In the genomic region with DNA sequence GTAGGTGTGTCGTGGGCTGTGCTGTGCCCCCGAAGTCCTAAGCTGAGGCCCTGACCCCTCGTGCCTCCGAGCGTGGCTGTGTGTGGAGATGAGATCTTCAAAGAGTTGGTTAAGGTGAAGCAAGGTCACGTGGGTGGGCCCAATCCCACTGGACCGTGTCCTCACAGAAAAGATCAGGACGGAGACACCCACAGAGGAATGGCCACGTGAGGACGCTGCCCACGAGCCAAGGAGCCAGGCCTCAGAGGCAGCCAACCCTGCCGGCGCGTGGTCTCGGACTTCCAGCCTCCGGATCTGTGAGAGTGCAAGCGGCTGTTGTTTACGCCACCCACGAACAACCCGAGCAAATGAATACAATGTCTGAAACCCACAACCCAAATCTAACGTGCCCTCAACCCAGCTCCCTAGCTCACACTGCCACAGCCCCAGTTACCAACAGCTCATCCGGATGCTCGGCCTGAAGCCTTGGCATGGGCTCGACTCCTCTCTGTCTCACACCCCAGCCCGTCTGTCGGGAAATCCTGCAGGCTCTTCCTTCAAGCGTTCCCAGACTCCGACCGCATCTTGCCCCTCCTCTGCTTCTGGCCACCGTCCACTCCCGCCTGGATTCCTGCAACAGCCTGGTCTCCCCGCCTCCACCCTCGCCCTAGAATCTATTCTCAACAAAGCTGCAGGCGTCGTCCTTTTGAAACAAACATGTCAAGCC, we compare ENCODE assay signal across 12 cellular contexts. TPM values are rescaled to one million over a fixed set of nuclear protein-coding genes. Genes with fewer than 3 reads are reported as not detected.
A peak's percentile ranks its signal among the peaks of the same experiment; 100 is the strongest.
DNase-seq lines count a peak whose midpoint lies in the region; ATAC-seq and TF ChIP-seq lines count a peak whose summit lies in the region.
"Had no signal": no experiment of that assay in that cellular context is flagged by ENCODE, and none has a peak within 500 bp of the region (broad histone marks: within the 10 kb centered on the region; RNA-seq: fewer than 3 reads in every experiment).

No MANE protein-coding gene starts in this region.

- no peak for TF ChIP-seq EP300 in tibial nerve (IDR thresholded peaks at IDR 0.05)

- ATAC-seq in GM21528 (IDR thresholded peaks at IDR 0.05; ENCODE audit: low FRiP score, unreplicated experiment): no peak

- H3K4me1 ChIP-seq in tibial nerve: peaks cover 0 to 11% (median 3%) of the 10 kb centered on the region in 4 donors

- no peaks in the 10 kb centered on the region for H3K36me3 ChIP-seq in tibial nerve

- no peaks in the 10 kb centered on the region for H3K9me3 ChIP-seq in tibial nerve

- no peak for TF ChIP-seq POLR2A in tibial nerve (IDR thresholded peaks at IDR 0.05)

- WGBS in tibial nerve, 2 donors: 35 to 44% methylated on average over 27 to 34 of the region's 35 CpGs

- H3K27me3 ChIP-seq in tibial nerve: no peaks in the 10 kb centered on the region

- H3K27ac ChIP-seq in tibial nerve: peak overlapping the region in 2 of 4 donors; percentile 23 to 67

- DNase-seq in AG08396 (ENCODE audit: low spot score) (peak; percentile 64), anterior cingulate cortex (lab: John Stamatoyannopoulos, UW) (peak in 42 of 58 donors; percentile 17 to 86 (median 57)), fibroblast of villous mesenchyme (ENCODE audit: low read depth) (peak; percentile 36), occipital lobe (lab: John Stamatoyannopoulos, UW) (peak; percentile 70), tibial nerve (ENCODE audit: low spot score in 2 of 2) (no peak), DMS53 (lab: John Stamatoyannopoulos, UW) (no peak), DMS153 treated with DMSO at 0.1 percent for 48 hours (lab: John Stamatoyannopoulos, UW; ENCODE audit: unreplicated experiment) (no peak)
- DNase-seq: KG1, NCI-H1694, NCI-H69, SHP77 had no signal

- TF ChIP-seq CTCF in fibroblast of villous mesenchyme (IDR thresholded peaks at IDR 0.05; ENCODE audit: insufficient read depth, low read depth, low read length) (no peak), tibial nerve (IDR thresholded peaks at IDR 0.05) (no peak)

- no peak overlapping the region for H3K4me3 ChIP-seq in fibroblast of villous mesenchyme (ENCODE audit: low read depth, low read length)
- H3K4me3 ChIP-seq in tibial nerve: no peak overlapping the region

RNA-seq across cellular contexts. Expression of a gene that starts 35.5 kb away (rescaled TPM):
- total RNA-seq in fibroblast of villous mesenchyme: 8.6 and 11.9 TPM in 2 replicates
- total RNA-seq in occipital lobe: 21.5 TPM
- total RNA-seq in tibial nerve: 10 to 100 TPM in 3 of 4 donors, 1 to 10 TPM in 1; 9.4 to 18.1 (median 16.2) TPM

RNA-seq across cellular contexts. Expression of a gene that starts 59.8 kb away (rescaled TPM):
- total RNA-seq in fibroblast of villous mesenchyme (6.0 and 11.0 TPM in 2 replicates), occipital lobe (22.8 TPM), tibial nerve (10 to 100 TPM; 10.1 to 21.6 (median 17.9) TPM)

Comparison
In these comparisons a context has a peak if more than half of its experiments do, and no peak if none do; other contexts are left out.
1. DNase-seq: peak in AG08396 (single experiment), anterior cingulate cortex (42 of 58), fibroblast of villous mesenchyme (single experiment) and occipital lobe (single experiment); none in tibial nerve (0 of 2), DMS53 (single experiment) and DMS153 treated with DMSO at 0.1 percent for 48 hours (single experiment).